Comparison of ENCODE assay signal across 12 cellular contexts in genomic region chr17:76925333-76925935, GRCh38. TPM values are rescaled to one million over a fixed set of nuclear protein-coding genes. Genes with fewer than 3 reads are reported as not detected.
"Had no signal": no experiment of that assay in that cellular context is flagged by ENCODE, and none has a peak within 500 bp of the region (broad histone marks: within the 10 kb centered on the region; RNA-seq: fewer than 3 reads in every experiment).

No MANE protein-coding gene starts in this region.

- DNase-seq: activated CD4-positive, alpha-beta memory T cell treated with anti-CD3 and anti-CD28 coated beads, Interleukin-2, amount 10 ng/mL, durations not matched to agents 7 days and 5 days; activated CD8-positive, alpha-beta memory T cell treated with anti-CD3 and anti-CD28 coated beads, Interleukin-2, amount 50 U/mL, for 4 hours; activated naive CD4-positive, alpha-beta T cell treated with Interleukin-2 at 50 U/mL for 16 hours; central memory CD4-positive, alpha-beta T cell; effector memory CD8-positive, alpha-beta T cell; immature natural killer cell; mammary epithelial cell; small intestine; T-cell; thyroid gland had no signal

- H3K4me1 Mint-ChIP-seq: activated CD4-positive, alpha-beta memory T cell treated with anti-CD3 and anti-CD28 coated beads, Interleukin-2, amount 10 ng/mL, durations not matched to agents 7 days and 5 days; immature natural killer cell; T-cell had no signal

- H3K27ac Mint-ChIP-seq: activated CD4-positive, alpha-beta memory T cell treated with anti-CD3 and anti-CD28 coated beads, Interleukin-2, amount 10 ng/mL, durations not matched to agents 7 days and 5 days; effector memory CD8-positive, alpha-beta T cell; immature natural killer cell; natural killer cell treated with Interleukin-12 subunit alpha and Interleukin-12 subunit beta and Interleukin-15 and Interleukin-18, amount 100 ng/mL, for 72 hours; T-cell had no signal

- H3K4me1 ChIP-seq: thyroid gland had no signal

- ATAC-seq: effector memory CD8-positive, alpha-beta T cell; natural killer cell treated with Interleukin-12 subunit alpha and Interleukin-12 subunit beta and Interleukin-15 and Interleukin-18, amount 100 ng/mL, for 72 hours; T-cell had no signal

- H3K9me3 Mint-ChIP-seq: activated CD4-positive, alpha-beta memory T cell treated with anti-CD3 and anti-CD28 coated beads, Interleukin-2, amount 10 ng/mL, durations not matched to agents 7 days and 5 days; effector memory CD8-positive, alpha-beta T cell; immature natural killer cell; natural killer cell treated with Interleukin-12 subunit alpha and Interleukin-12 subunit beta and Interleukin-15 and Interleukin-18, amount 100 ng/mL, for 72 hours; T-cell had no signal

- H3K36me3 Mint-ChIP-seq: immature natural killer cell; natural killer cell treated with Interleukin-12 subunit alpha and Interleukin-12 subunit beta and Interleukin-15 and Interleukin-18, amount 100 ng/mL, for 72 hours; T-cell had no signal

- H3K9me3 ChIP-seq: thyroid gland had no signal

- H3K36me3 ChIP-seq: thyroid gland had no signal

- H3K4me3 ChIP-seq: thyroid gland had no signal

- H3K4me3 Mint-ChIP-seq: activated CD4-positive, alpha-beta memory T cell treated with anti-CD3 and anti-CD28 coated beads, Interleukin-2, amount 10 ng/mL, durations not matched to agents 7 days and 5 days; effector memory CD8-positive, alpha-beta T cell; immature natural killer cell; natural killer cell treated with Interleukin-12 subunit alpha and Interleukin-12 subunit beta and Interleukin-15 and Interleukin-18, amount 100 ng/mL, for 72 hours; T-cell had no signal

- H3K27me3 ChIP-seq: thyroid gland had no signal

- H3K27ac ChIP-seq: thyroid gland, VCaP had no signal

RNA-seq across cellular contexts. Expression of gene MGAT5B, which starts 57.2 kb away (rescaled TPM):
- polyA plus RNA-seq: immature natural killer cell had no signal
